Comparison of ENCODE assay signal across 8 cellular contexts in genomic region chr4:176002007-176002623, GRCh38.
DNase-seq lines count a peak whose midpoint lies in the region; ATAC-seq and TF ChIP-seq lines count a peak whose summit lies in the region.

No MANE protein-coding gene starts in this region.

- TF ChIP-seq CTCF in MM.1S (IDR thresholded peaks at IDR 0.05; ENCODE audit: low read length) (no peak), astrocyte of the cerebellum (IDR thresholded peaks at IDR 0.05; ENCODE audit: low read depth, low read length, missing control alignments) (no peak), smooth muscle cell (IDR thresholded peaks at IDR 0.05; ENCODE audit: borderline replicate concordance, insufficient read depth, poor library complexity, severe bottlenecking) (no peak)

- H3K36me3 ChIP-seq in MM.1S (replicated peaks; ENCODE audit: insufficient read depth, low read length): no peaks in the 10 kb centered on the region
- H3K36me3 ChIP-seq in smooth muscle cell (ENCODE audit: low read depth): no peaks in the 10 kb centered on the region

- no peaks in the 10 kb centered on the region for H3K79me2 ChIP-seq in MM.1S (ENCODE audit: low read length)
- no peaks in the 10 kb centered on the region for H3K79me2 ChIP-seq in smooth muscle cell (ENCODE audit: low read depth)

- H4K20me1 ChIP-seq in MM.1S (ENCODE audit: insufficient read depth, low read length) (no peaks in the 10 kb centered on the region), smooth muscle cell (ENCODE audit: low read depth) (no peaks in the 10 kb centered on the region)

- no peak overlapping the region for H3K27ac ChIP-seq in MM.1S (ENCODE audit: low read length)
- H3K27ac ChIP-seq in smooth muscle cell (ENCODE audit: low read depth): no peak overlapping the region

- H3K4me1 ChIP-seq in MM.1S (ENCODE audit: low read length): no peaks in the 10 kb centered on the region
- H3K4me1 ChIP-seq in smooth muscle cell (ENCODE audit: low read depth): peaks cover 9% of the 10 kb centered on the region

- ATAC-seq in GM21576 (IDR thresholded peaks at IDR 0.05; ENCODE audit: unreplicated experiment): peak; percentile 62

- H3K4me3 ChIP-seq in MM.1S (ENCODE audit: low read length) (peak overlapping the region; percentile 61), astrocyte of the cerebellum (ENCODE audit: low read depth, low read length) (peak overlapping the region; percentile 48), smooth muscle cell (peak overlapping the region; percentile 58)

- H3K27me3 ChIP-seq in MM.1S (replicated peaks; ENCODE audit: insufficient read depth, low read length) (no peaks in the 10 kb centered on the region; the same call in 1 of the 2 replicates), smooth muscle cell (ENCODE audit: low read depth) (peaks cover 43% of the 10 kb centered on the region)

- H3K9ac ChIP-seq in MM.1S (ENCODE audit: low read length): peak overlapping the region; percentile 36; the same call in 1 of the 2 replicates
- H3K9ac ChIP-seq in smooth muscle cell (ENCODE audit: low read depth): no peak overlapping the region

- in situ Hi-C loops in astrocyte of the cerebellum (cut with HindIII; ENCODE audit: low sequenced_read_pairs): no loop called here

- peak overlapping the region; percentile 79 for H3K4me2 ChIP-seq in MM.1S (ENCODE audit: low read depth, low read length)
- peak overlapping the region; percentile 94 for H3K4me2 ChIP-seq in smooth muscle cell

- WGBS in smooth muscle cell (ENCODE audit: low lambda C conversion rate): 2% methylated on average over 28 of the region's 44 CpGs

- DNase-seq in DMS 273 (lab: John Stamatoyannopoulos, UW; ENCODE audit: unreplicated experiment): peak; percentile 5
- DNase-seq in DMS 273 treated with DMSO at 0.1 percent for 48 hours (lab: John Stamatoyannopoulos, UW): no peak
- DNase-seq in MM.1S: peak; percentile 77
- no peak for DNase-seq in astrocyte of the cerebellum (ENCODE audit: low read depth)
- DNase-seq in islet precursor cell: peak; percentile 84
- peak; percentile 0 for DNase-seq in smooth muscle cell (lab: John Stamatoyannopoulos, UW; ENCODE audit: unreplicated experiment)
- DNase-seq in activated CD4-positive, alpha-beta T cell treated with anti-CD3 and anti-CD28 coated beads, Interleukin-2, amount 50 U/mL, for 4 hours: no peak

- no peaks in the 10 kb centered on the region for H3K9me3 ChIP-seq in MM.1S (replicated peaks; ENCODE audit: insufficient read depth, low read length)
- no peaks in the 10 kb centered on the region for H3K9me3 ChIP-seq in smooth muscle cell (replicated peaks; ENCODE audit: low read depth)

- H2AFZ ChIP-seq in MM.1S (ENCODE audit: low read length) (peak overlapping the region; percentile 78), smooth muscle cell (ENCODE audit: low read depth) (peak overlapping the region; percentile 47)

- no peaks in the 10 kb centered on the region for H3K9me2 ChIP-seq in MM.1S (replicated peaks; ENCODE audit: insufficient read depth, low read length)

- H3F3A ChIP-seq in MM.1S (ENCODE audit: insufficient read depth, low read length) (no peaks in the 10 kb centered on the region), smooth muscle cell (ENCODE audit: low read depth) (no peaks in the 10 kb centered on the region)

Comparison
In these comparisons a context has a peak if more than half of its experiments do, and no peak if none do; other contexts are left out.
1. DNase-seq: peak in DMS 273 (single experiment), MM.1S (single experiment), islet precursor cell (single experiment) and smooth muscle cell (single experiment); none in DMS 273 treated with DMSO at 0.1 percent for 48 hours (single experiment), astrocyte of the cerebellum (single experiment) and activated CD4-positive, alpha-beta T cell treated with anti-CD3 and anti-CD28 coated beads, Interleukin-2, amount 50 U/mL, for 4 hours (0 of 2).
2. Peak in every context shown above with its lines, with median percentiles within 50 percentile points of each other: H3K4me3 ChIP-seq.